Comparison of ENCODE assay signal across 8 cellular contexts in genomic region chr12:66066071-66066928, GRCh38.
DNase-seq lines count a peak whose midpoint lies in the region; ATAC-seq and TF ChIP-seq lines count a peak whose summit lies in the region.

No MANE protein-coding gene starts in this region.

- peaks cover 14% of the 10 kb centered on the region for H3F3A ChIP-seq in smooth muscle cell (ENCODE audit: low read depth)

- DNase-seq in GM10266 (ENCODE audit: extremely low spot score) (peak; percentile 16), HK-2 (ENCODE audit: unreplicated experiment) (peak; percentile 28), WTC11 (ENCODE audit: low spot score) (no peak), smooth muscle cell (lab: John Stamatoyannopoulos, UW; ENCODE audit: unreplicated experiment) (no peak), mucosa of descending colon (no peak), NCI-H2081 treated with DMSO at 0.1 percent for 48 hours (lab: John Stamatoyannopoulos, UW) (no peak)
- no peak for DNase-seq in activated CD4-positive, alpha-beta T cell treated with anti-CD3 and anti-CD28 coated beads for 1 hour

- H3K36me3 ChIP-seq in smooth muscle cell (ENCODE audit: low read depth), result no peaks in the 10 kb centered on the region
- H3K36me3 ChIP-seq in mucosa of descending colon (ENCODE audit: low read depth), result no peaks in the 10 kb centered on the region

- no peaks in the 10 kb centered on the region for H3K79me2 ChIP-seq in smooth muscle cell (ENCODE audit: low read depth)

- ATAC-seq in GM21526 (IDR thresholded peaks at IDR 0.05; ENCODE audit: low FRiP score, unreplicated experiment) (peak; percentile 48), WTC11 (peak; percentile 22), mucosa of descending colon (no peak)

- no peaks in the 10 kb centered on the region for H3K9me3 ChIP-seq in smooth muscle cell (replicated peaks; ENCODE audit: low read depth)
- H3K9me3 ChIP-seq in mucosa of descending colon, result no peaks in the 10 kb centered on the region

- H3K4me3 ChIP-seq in smooth muscle cell (no peak overlapping the region), mucosa of descending colon (no peak overlapping the region)

- H3K27ac Mint-ChIP-seq in WTC11, result no peak overlapping the region

- no peaks in the 10 kb centered on the region for H3K36me3 Mint-ChIP-seq in WTC11

- peaks cover 36% of the 10 kb centered on the region for H3K4me1 Mint-ChIP-seq in WTC11

- H3K9ac ChIP-seq in smooth muscle cell (ENCODE audit: low read depth), result no peak overlapping the region

- peak overlapping the region; percentile 52 for H3K4me2 ChIP-seq in smooth muscle cell

- H3K27me3 ChIP-seq in smooth muscle cell (ENCODE audit: low read depth), result no peaks in the 10 kb centered on the region

- H3K27me3 Mint-ChIP-seq in WTC11 (ENCODE audit: low read depth), result no peaks in the 10 kb centered on the region

- WGBS in smooth muscle cell (ENCODE audit: low lambda C conversion rate), result 55% methylated on average over 7 of the region's 7 CpGs

- no peaks in the 10 kb centered on the region for H3K9me3 Mint-ChIP-seq in WTC11

- CTCF ChIA-PET in WTC11 (lab: Charles Lee), result no interaction called here

- no peak overlapping the region for H3K4me3 Mint-ChIP-seq in WTC11

- POLR2A ChIA-PET in WTC11 (lab: Charles Lee), result no interaction called here

- H3K4me1 ChIP-seq in smooth muscle cell (ENCODE audit: low read depth), result peaks cover 21% of the 10 kb centered on the region
- H3K4me1 ChIP-seq in mucosa of descending colon (ENCODE audit: low read depth), result no peaks in the 10 kb centered on the region

- intact Hi-C loops in mucosa of descending colon (cut with DNase I, micrococcal nuclease), result no loop called here

- H4K20me1 ChIP-seq in smooth muscle cell (ENCODE audit: low read depth), result no peaks in the 10 kb centered on the region

- TF ChIP-seq CTCF in GM10266 (IDR thresholded peaks at IDR 0.05; ENCODE audit: control insufficient read depth, insufficient read depth, low read depth, missing control alignments) (peak; percentile 29), WTC11 (IDR thresholded peaks at IDR 0.05) (no peak), smooth muscle cell (IDR thresholded peaks at IDR 0.05; ENCODE audit: borderline replicate concordance, insufficient read depth, poor library complexity, severe bottlenecking) (no peak), mucosa of descending colon (IDR thresholded peaks at IDR 0.05) (no peak)

- peak overlapping the region; percentile 14 for H3K27ac ChIP-seq in smooth muscle cell (ENCODE audit: low read depth)

- peak overlapping the region; percentile 24 for H2AFZ ChIP-seq in smooth muscle cell (ENCODE audit: low read depth)

TF ChIP-seq in WTC11, 78 proteins besides CTCF, POLR2A, EP300 and RAD21 (continues in another document):
- no peak for TF ChIP-seq E2F1 (CRISPR knock-in tag; IDR thresholded peaks at IDR 0.05)
- TF ChIP-seq GTF2I (CRISPR knock-in tag; conservative IDR thresholded peaks at IDR 0.05), result no peak
- TF ChIP-seq ARID4B (CRISPR knock-in tag; IDR thresholded peaks at IDR 0.05; ENCODE audit: borderline replicate concordance), result no peak
- no peak for TF ChIP-seq ERG (CRISPR knock-in tag; IDR thresholded peaks at IDR 0.05)
- no peak for TF ChIP-seq GABPB1 (CRISPR knock-in tag; IDR thresholded peaks at IDR 0.05)
- TF ChIP-seq TP53 (CRISPR knock-in tag; IDR thresholded peaks at IDR 0.05), result no peak
- no peak for TF ChIP-seq ATF2 (CRISPR knock-in tag; IDR thresholded peaks at IDR 0.05; ENCODE audit: borderline replicate concordance, low read depth)
- no peak for TF ChIP-seq E2F5 (CRISPR knock-in tag; IDR thresholded peaks at IDR 0.05)
- no peak for TF ChIP-seq ZNF263 (CRISPR knock-in tag; IDR thresholded peaks at IDR 0.05; ENCODE audit: low read depth)
- TF ChIP-seq TCF7 (CRISPR knock-in tag; IDR thresholded peaks at IDR 0.05; ENCODE audit: low read depth), result no peak
- TF ChIP-seq EMX1 (CRISPR knock-in tag; IDR thresholded peaks at IDR 0.05), result no peak
- no peak for TF ChIP-seq SOX15 (CRISPR knock-in tag; IDR thresholded peaks at IDR 0.05)

Comparison
In these comparisons a context has a peak if more than half of its experiments do, and no peak if none do; other contexts are left out.
1. DNase-seq: peak in GM10266 (single experiment) and HK-2 (single experiment); none in WTC11 (single experiment), smooth muscle cell (single experiment), mucosa of descending colon (0 of 3), activated CD4-positive, alpha-beta T cell treated with anti-CD3 and anti-CD28 coated beads for 1 hour (single experiment) and NCI-H2081 treated with DMSO at 0.1 percent for 48 hours (single experiment).